In genomic region chr13:41788552-41788951, GRCh38 we compare ENCODE assay signal across 28 cellular contexts.
DNase-seq lines count a peak whose midpoint lies in the region; ATAC-seq and TF ChIP-seq lines count a peak whose summit lies in the region.
"Had no signal": no experiment of that assay in that cellular context is flagged by ENCODE, and none has a peak within 500 bp of the region (broad histone marks: within the 10 kb centered on the region; RNA-seq: fewer than 3 reads in every experiment).

No MANE protein-coding gene starts in this region.

- no TSS peak for BruUV-seq in mammary epithelial cell (replicated peaks; lab: Mats Ljungman, UMichigan)
- BruUV-seq in MCF 10A (replicated peaks; lab: Mats Ljungman, UMichigan) = no TSS peak

- POLR2A ChIA-PET in MCF 10A (lab: Yijun Ruan, JAX) = interaction anchor here (0.7 to 1.3 kb wide), 2 partner anchors 30 to 44 kb away, joined by 3 read pairs; no protein-coding TSS in a partner anchor

- H4K20me1 ChIP-seq in mammary epithelial cell (ENCODE audit: insufficient read depth, low read length) = no peaks in the 10 kb centered on the region
- H4K20me1 ChIP-seq: BLaER1 had no signal

- no peaks in the 10 kb centered on the region for H3K79me2 ChIP-seq in mammary epithelial cell (ENCODE audit: insufficient read depth, low read length)

- no peaks in the 10 kb centered on the region for H3K9me3 Mint-ChIP-seq in MCF 10A (ENCODE audit: unreplicated experiment)
- no peaks in the 10 kb centered on the region for H3K9me3 Mint-ChIP-seq in stimulated activated effector memory CD8-positive, alpha-beta T cell treated with anti-CD3 and anti-CD28 coated beads, Interleukin-12 subunit alpha, Interleukin-12 subunit beta, amount 100 ng/mL, for 72 hours
- H3K9me3 Mint-ChIP-seq: activated B cell treated with CpG ODN at 0.5 μM for 24 hours; activated CD4-positive, alpha-beta memory T cell treated with anti-CD3 and anti-CD28 coated beads, Interleukin-2, amount 10 ng/mL, durations not matched to agents 7 days and 5 days; central memory CD8-positive, alpha-beta T cell; immature natural killer cell had no signal

- H3K4me1 Mint-ChIP-seq in MCF 10A (ENCODE audit: insufficient read depth, unreplicated experiment) = no peaks in the 10 kb centered on the region
- H3K4me1 Mint-ChIP-seq in stimulated activated effector memory CD8-positive, alpha-beta T cell treated with anti-CD3 and anti-CD28 coated beads, Interleukin-12 subunit alpha, Interleukin-12 subunit beta, amount 100 ng/mL, for 72 hours = peaks cover 6% of the 10 kb centered on the region
- H3K4me1 Mint-ChIP-seq: activated B cell treated with CpG ODN at 0.5 μM for 24 hours; activated CD4-positive, alpha-beta memory T cell treated with anti-CD3 and anti-CD28 coated beads, Interleukin-2, amount 10 ng/mL, durations not matched to agents 7 days and 5 days; immature natural killer cell had no signal

- in situ Hi-C loops in mammary epithelial cell (cut with MboI; ENCODE audit: low sequenced_read_pairs in 2 of 2) = no loop called here

- H3K4me3 ChIP-seq in mammary epithelial cell (replicated peaks in 1 of 3; ENCODE audit: insufficient read depth in 1 of 3, low read depth in 2 of 3, low read length in 3 of 3) = no peak overlapping the region
- no peak overlapping the region for H3K4me3 ChIP-seq in heart right ventricle
- H3K4me3 ChIP-seq in upper lobe of left lung = no peak overlapping the region
- H3K4me3 ChIP-seq: BLaER1, lung had no signal

- H3K27ac ChIP-seq in mammary epithelial cell (ENCODE audit: insufficient read depth, low read depth, low read length) = peak overlapping the region; percentile 14
- peak overlapping the region in 6 of 10 donors; percentile 15 to 67 (median 48) for H3K27ac ChIP-seq in heart right ventricle
- H3K27ac ChIP-seq in upper lobe of left lung = no peak overlapping the region
- H3K27ac ChIP-seq: BLaER1 had no signal

- H3K4me3 Mint-ChIP-seq in MCF 10A (ENCODE audit: unreplicated experiment) = no peak overlapping the region
- H3K4me3 Mint-ChIP-seq in stimulated activated effector memory CD8-positive, alpha-beta T cell treated with anti-CD3 and anti-CD28 coated beads, Interleukin-12 subunit alpha, Interleukin-12 subunit beta, amount 100 ng/mL, for 72 hours = no peak overlapping the region
- H3K4me3 Mint-ChIP-seq: activated B cell treated with CpG ODN at 0.5 μM for 24 hours; activated CD4-positive, alpha-beta memory T cell treated with anti-CD3 and anti-CD28 coated beads, Interleukin-2, amount 10 ng/mL, durations not matched to agents 7 days and 5 days; central memory CD8-positive, alpha-beta T cell; immature natural killer cell; T-helper 17 cell had no signal

- CTCF ChIA-PET in mammary epithelial cell (lab: Charles Lee; ENCODE audit: low non-redundant PET) (no interaction called here), MCF 10A (lab: Yijun Ruan, JAX) (interaction anchor here (0.6 kb wide), 1 partner anchor 143 kb away, joined by 3 read pairs; no protein-coding TSS in a partner anchor)

- no peaks in the 10 kb centered on the region for H3K27me3 ChIP-seq in mammary epithelial cell (ENCODE audit: insufficient read depth, low read length)
- H3K27me3 ChIP-seq in heart right ventricle = no peaks in the 10 kb centered on the region
- no peaks in the 10 kb centered on the region for H3K27me3 ChIP-seq in upper lobe of left lung
- H3K27me3 ChIP-seq: BLaER1 had no signal

- no peak overlapping the region for H3K27ac Mint-ChIP-seq in MCF 10A (ENCODE audit: low read depth, unreplicated experiment)
- no peak overlapping the region for H3K27ac Mint-ChIP-seq in stimulated activated effector memory CD8-positive, alpha-beta T cell treated with anti-CD3 and anti-CD28 coated beads, Interleukin-12 subunit alpha, Interleukin-12 subunit beta, amount 100 ng/mL, for 72 hours
- H3K27ac Mint-ChIP-seq: activated B cell treated with CpG ODN at 0.5 μM for 24 hours; activated CD4-positive, alpha-beta memory T cell treated with anti-CD3 and anti-CD28 coated beads, Interleukin-2, amount 10 ng/mL, durations not matched to agents 7 days and 5 days; T-helper 17 cell had no signal

- dilution Hi-C loops in mammary epithelial cell (cut with HindIII; ENCODE audit: low sequenced_read_pairs) = no loop called here

- H3K9me3 ChIP-seq in mammary epithelial cell (replicated peaks; ENCODE audit: insufficient read depth, low read length) (no peaks in the 10 kb centered on the region), heart right ventricle (no peaks in the 10 kb centered on the region), upper lobe of left lung (no peaks in the 10 kb centered on the region)
- H3K9me3 ChIP-seq: BLaER1 had no signal

- H3K9ac ChIP-seq in mammary epithelial cell (ENCODE audit: insufficient read depth, low read length) = no peak overlapping the region
- H3K9ac ChIP-seq: BLaER1 had no signal

- peak in 6 of 8 donors; percentile 66 to 96 (median 86) for ATAC-seq in heart right ventricle
- ATAC-seq in upper lobe of left lung (ENCODE audit: low FRiP score in 2 of 2) = peak; percentile 10 to 19
- no peak for ATAC-seq in stimulated activated effector memory CD8-positive, alpha-beta T cell treated with anti-CD3 and anti-CD28 coated beads, Interleukin-12 subunit alpha, Interleukin-12 subunit beta, amount 100 ng/mL, for 72 hours
- no peak for ATAC-seq in GM18511 (IDR thresholded peaks at IDR 0.05; ENCODE audit: unreplicated experiment)
- ATAC-seq: HCT116, T-helper 17 cell had no signal

- TF ChIP-seq POLR2A in upper lobe of left lung (IDR thresholded peaks at IDR 0.05) = no peak

- H3K36me3 Mint-ChIP-seq in MCF 10A (ENCODE audit: insufficient read depth, unreplicated experiment) = peaks cover 6% of the 10 kb centered on the region
- peaks cover 4% of the 10 kb centered on the region for H3K36me3 Mint-ChIP-seq in stimulated activated effector memory CD8-positive, alpha-beta T cell treated with anti-CD3 and anti-CD28 coated beads, Interleukin-12 subunit alpha, Interleukin-12 subunit beta, amount 100 ng/mL, for 72 hours

- TF ChIP-seq CTCF in mammary epithelial cell (conservative IDR thresholded peaks at IDR 0.05 in 1 of 2, IDR thresholded peaks at IDR 0.05 in 1 of 2; ENCODE audit: extremely low read depth in 1 of 2, insufficient read depth in 1 of 2, low read depth in 1 of 2, low read length in 2 of 2) (no peak), MCF 10A (IDR thresholded peaks at IDR 0.05; ENCODE audit: unreplicated experiment) (no peak), heart right ventricle (IDR thresholded peaks at IDR 0.05) (no peak), upper lobe of left lung (IDR thresholded peaks at IDR 0.05) (no peak)

- no peaks in the 10 kb centered on the region for H3K27me3 Mint-ChIP-seq in MCF 10A (ENCODE audit: insufficient read depth, unreplicated experiment)
- H3K27me3 Mint-ChIP-seq: activated B cell treated with CpG ODN at 0.5 μM for 24 hours; activated CD4-positive, alpha-beta memory T cell treated with anti-CD3 and anti-CD28 coated beads, Interleukin-2, amount 10 ng/mL, durations not matched to agents 7 days and 5 days; central memory CD8-positive, alpha-beta T cell; T-helper 17 cell had no signal

- TF ChIP-seq EP300 in upper lobe of left lung (IDR thresholded peaks at IDR 0.05) = peak in 1 of 4 donors; percentile 3

- 25% methylated on average over 4 of the region's 4 CpGs for WGBS in mammary epithelial cell (ENCODE audit: low coverage, missing lambda C conversion rate)
- 25 to 28% methylated on average over 4 of the region's 4 CpGs for WGBS in heart right ventricle, 2 donors
- 43 to 51% methylated on average over 4 of the region's 4 CpGs for WGBS in upper lobe of left lung, 2 donors

- peak overlapping the region; percentile 8 for H2AFZ ChIP-seq in mammary epithelial cell (ENCODE audit: low read depth, low read length)

- H3K4me1 ChIP-seq in mammary epithelial cell (ENCODE audit: insufficient read depth, low read length) = peaks cover 13% of the 10 kb centered on the region
- peaks cover 0 to 31% (median 9%) of the 10 kb centered on the region in 9 donors for H3K4me1 ChIP-seq in heart right ventricle
- peaks cover 0 to 9% (median 0%) of the 10 kb centered on the region in 4 donors for H3K4me1 ChIP-seq in upper lobe of left lung

- intact Hi-C loops in mammary epithelial cell (cut with micrococcal nuclease) (no loop called here), MCF 10A (cut with micrococcal nuclease) (no loop called here), heart right ventricle (cut with DNase I) (no loop called here)

- DNase-seq in mammary epithelial cell (peak; percentile 76), MCF 10A (ENCODE audit: unreplicated experiment) (no peak), UCSD-AML1 (lab: John Stamatoyannopoulos, UW; ENCODE audit: unreplicated experiment) (peak; percentile 55), heart right ventricle (no peak), upper lobe of left lung (no peak), cerebellar cortex (ENCODE audit: low spot score) (no peak)
- DNase-seq in stimulated activated effector memory CD8-positive, alpha-beta T cell treated with anti-CD3 and anti-CD28 coated beads, Interleukin-12 subunit alpha, Interleukin-12 subunit beta, amount 100 ng/mL, for 72 hours (ENCODE audit: low spot score in 2 of 2) = no peak
- DNase-seq: activated B cell treated with CpG ODN at 0.5 μM for 24 hours; activated CD4-positive, alpha-beta memory T cell treated with anti-CD3 and anti-CD28 coated beads, Interleukin-2, amount 10 ng/mL, durations not matched to agents 7 days and 5 days; activated gamma-delta T cell treated with Interleukin-2 at 50 U/mL for 16 hours; anterior cingulate cortex; effector CD8-positive, alpha-beta T cell; EL; head of caudate nucleus; immature natural killer cell; NCI-H146; NCI-H2171; NCI-H69; occipital lobe; retina; SIG-M5; stimulated activated CD8-positive, alpha-beta memory T cell treated with anti-CD3 and anti-CD28 coated beads, Interleukin-4, amount 100 ng/mL, for 48 hours; T-helper 17 cell had no signal

- peak overlapping the region; percentile 34 for H3K4me2 ChIP-seq in mammary epithelial cell (ENCODE audit: insufficient read depth, low read depth, low read length)
- H3K4me2 ChIP-seq: BLaER1 had no signal

- peaks cover 2% of the 10 kb centered on the region for H3K36me3 ChIP-seq in mammary epithelial cell (ENCODE audit: insufficient read depth, low read length)
- peaks cover 0 to 7% (median 0%) of the 10 kb centered on the region in 9 donors for H3K36me3 ChIP-seq in heart right ventricle
- H3K36me3 ChIP-seq in upper lobe of left lung = no peaks in the 10 kb centered on the region
- H3K36me3 ChIP-seq: BLaER1 had no signal

Comparison
In these comparisons a context has a peak if more than half of its experiments do, and no peak if none do; other contexts are left out.
1. DNase-seq: peak in mammary epithelial cell (single experiment) and UCSD-AML1 (single experiment); none in MCF 10A (single experiment), heart right ventricle (0 of 2), upper lobe of left lung (0 of 2), stimulated activated effector memory CD8-positive, alpha-beta T cell treated with anti-CD3 and anti-CD28 coated beads, Interleukin-12 subunit alpha, Interleukin-12 subunit beta, amount 100 ng/mL, for 72 hours (0 of 2) and cerebellar cortex (single experiment).
2. H3K27ac ChIP-seq: peak in mammary epithelial cell (single experiment) and heart right ventricle (6 of 10); none in upper lobe of left lung (0 of 4).
3. ATAC-seq: peak in heart right ventricle (6 of 8) and upper lobe of left lung (2 of 2); none in stimulated activated effector memory CD8-positive, alpha-beta T cell treated with anti-CD3 and anti-CD28 coated beads, Interleukin-12 subunit alpha, Interleukin-12 subunit beta, amount 100 ng/mL, for 72 hours (single experiment) and GM18511 (single experiment).